In genomic region chr4:119151161-119151560, GRCh38 we compare ENCODE assay signal across 20 cellular contexts. TPM values are rescaled to one million over a fixed set of nuclear protein-coding genes. Genes with fewer than 3 reads are reported as not detected.
DNase-seq lines count a peak whose midpoint lies in the region; ATAC-seq and TF ChIP-seq lines count a peak whose summit lies in the region.
"Had no signal": no experiment of that assay in that cellular context is flagged by ENCODE, and none has a peak within 500 bp of the region (broad histone marks: within the 10 kb centered on the region; RNA-seq: fewer than 3 reads in every experiment).

No MANE protein-coding gene starts in this region.

- in situ Hi-C loops in gastrocnemius medialis (cut with MboI; ENCODE audit: low sequenced_read_pairs in 4 of 4): no loop called here

- no peaks in the 10 kb centered on the region for H3K36me3 Mint-ChIP-seq in natural killer cell

- DNase-seq in RPMI7951 (ENCODE audit: low read depth): peak; percentile 31
- peak; percentile 19 for DNase-seq in fibroblast of pulmonary artery (ENCODE audit: low read depth)
- no peak for DNase-seq in left ventricle myocardium inferior
- DNase-seq in gastrocnemius medialis: no peak
- no peak for DNase-seq in natural killer cell
- DNase-seq in breast epithelium (ENCODE audit: low spot score in 2 of 2): no peak
- DNase-seq in GDM1 (lab: John Stamatoyannopoulos, UW): no peak
- no peak for DNase-seq in NCI-H1930 (lab: John Stamatoyannopoulos, UW)
- DNase-seq: COR-L47, GF-D8, GM23248, IMR-90, NCI-H1417 treated with DMSO at 0.1 percent for 48 hours, NCI-H187 treated with DMSO at 0.1 percent for 48 hours, NCI-H345, NCI-H524 treated with DMSO at 0.1 percent for 48 hours, RPMI8226 had no signal

- TF ChIP-seq POLR2A in gastrocnemius medialis (IDR thresholded peaks at IDR 0.05) (no peak), breast epithelium (IDR thresholded peaks at IDR 0.05) (no peak)

- H3K27ac ChIP-seq in left ventricle myocardium inferior (replicated peaks): peak overlapping the region; percentile 85
- H3K27ac ChIP-seq in gastrocnemius medialis: peak overlapping the region; percentile 41 to 89 (median 70)
- H3K27ac ChIP-seq in breast epithelium: no peak overlapping the region
- H3K27ac ChIP-seq: GM23248 had no signal

- no peak overlapping the region for H3K4me3 ChIP-seq in fibroblast of pulmonary artery (replicated peaks; ENCODE audit: low read depth, low read length)
- peak overlapping the region; percentile 5 for H3K4me3 ChIP-seq in left ventricle myocardium inferior
- no peak overlapping the region for H3K4me3 ChIP-seq in gastrocnemius medialis
- H3K4me3 ChIP-seq in breast epithelium: no peak overlapping the region
- H3K4me3 ChIP-seq: GM23248, HAP-1 had no signal

- H3K27me3 ChIP-seq in left ventricle myocardium inferior (ENCODE audit: low read depth): no peaks in the 10 kb centered on the region
- no peaks in the 10 kb centered on the region for H3K27me3 ChIP-seq in gastrocnemius medialis
- no peaks in the 10 kb centered on the region for H3K27me3 ChIP-seq in breast epithelium

- H3K9me3 ChIP-seq in left ventricle myocardium inferior (replicated peaks): no peaks in the 10 kb centered on the region
- no peaks in the 10 kb centered on the region for H3K9me3 ChIP-seq in gastrocnemius medialis
- no peaks in the 10 kb centered on the region for H3K9me3 ChIP-seq in breast epithelium
- H3K9me3 ChIP-seq: HAP-1 had no signal

- no peak overlapping the region for H3K4me3 Mint-ChIP-seq in natural killer cell
- H3K4me3 Mint-ChIP-seq: B cell had no signal

- TF ChIP-seq CTCF in fibroblast of pulmonary artery (IDR thresholded peaks at IDR 0.05; ENCODE audit: low read length, missing control alignments) (no peak), left ventricle myocardium inferior (IDR thresholded peaks at IDR 0.05; ENCODE audit: borderline replicate concordance) (peak; percentile 18), gastrocnemius medialis (IDR thresholded peaks at IDR 0.05 in 4 of 5, conservative IDR thresholded peaks at IDR 0.05 in 1 of 5) (no peak), natural killer cell (IDR thresholded peaks at IDR 0.05) (no peak), breast epithelium (IDR thresholded peaks at IDR 0.05) (no peak)

- H3K4me1 ChIP-seq in left ventricle myocardium inferior (peaks cover 78% of the 10 kb centered on the region), gastrocnemius medialis (peaks cover 0 to 22% of the 10 kb centered on the region in 2 donors), breast epithelium (no peaks in the 10 kb centered on the region)
- H3K4me1 ChIP-seq: HAP-1 had no signal

- H3K36me3 ChIP-seq in left ventricle myocardium inferior (peaks cover 37% of the 10 kb centered on the region), gastrocnemius medialis (peaks cover 0 to 14% of the 10 kb centered on the region in 2 donors), breast epithelium (no peaks in the 10 kb centered on the region)
- H3K36me3 ChIP-seq: HAP-1 had no signal

- peaks cover 7 to 15% of the 10 kb centered on the region in 2 donors for H3K27me3 Mint-ChIP-seq in natural killer cell (ENCODE audit: low read depth in 2 of 2)

- intact Hi-C loops in left ventricle myocardium inferior (cut with micrococcal nuclease) (no loop called here), gastrocnemius medialis (cut with DNase I; ENCODE audit: low total_unique reads) (no loop called here), natural killer cell (cut with micrococcal nuclease) (no loop called here), breast epithelium (cut with DNase I; ENCODE audit: low total_unique reads) (no loop called here)

- ATAC-seq in gastrocnemius medialis (peak; percentile 36 to 55), natural killer cell (no peak)

- H3K4me1 Mint-ChIP-seq in natural killer cell: no peaks in the 10 kb centered on the region
- H3K4me1 Mint-ChIP-seq: B cell had no signal

- no peaks in the 10 kb centered on the region for H3K9me3 Mint-ChIP-seq in natural killer cell

- no peak overlapping the region for H3K27ac Mint-ChIP-seq in natural killer cell
- H3K27ac Mint-ChIP-seq: B cell had no signal

RNA-seq across cellular contexts. Expression of gene MYOZ2, which starts 15.5 kb away (rescaled TPM):
- 0.29 and 0.48 TPM in 2 replicates for total RNA-seq in RPMI7951 (2014; rRNA removed; shearing (Covaris generic))
- 843 TPM for total RNA-seq in left ventricle myocardium inferior
- total RNA-seq in gastrocnemius medialis: 100 to 1,000 TPM in 2 of 4 donors, 10 to 100 TPM in 2; 30.6 to 290 (median 87.9) TPM
- not detected for total RNA-seq in natural killer cell
- total RNA-seq in breast epithelium: under 1 TPM; 0.15 to 0.48 (median 0.33) TPM
- total RNA-seq: B cell, M059J had no signal

Comparison
In these comparisons a context has a peak if more than half of its experiments do, and no peak if none do; other contexts are left out.
1. DNase-seq: peak in RPMI7951 (single experiment) and fibroblast of pulmonary artery (single experiment); none in left ventricle myocardium inferior (single experiment), gastrocnemius medialis (0 of 2), natural killer cell (single experiment), breast epithelium (0 of 2), GDM1 (single experiment) and NCI-H1930 (0 of 2).
2. H3K27ac ChIP-seq: peak in left ventricle myocardium inferior (single experiment) and gastrocnemius medialis (4 of 4); none in breast epithelium (0 of 2).
3. ATAC-seq: peak in gastrocnemius medialis (2 of 2); none in natural killer cell (0 of 3).
4. RNA of gene MYOZ2, which starts 15.5 kb away (total RNA-seq): 843 TPM in left ventricle myocardium inferior (single experiment) and 30.6 to 290 TPM in gastrocnemius medialis; 0.29 to 0.48 TPM in RPMI7951, 0.15 to 0.48 TPM in breast epithelium and not detected in natural killer cell; every median in the first group is over 10 times any median in the second.